Comparison of ENCODE assay signal across 8 cellular contexts in genomic region chr15:73346735-73347312, GRCh38. TPM values are rescaled to one million over a fixed set of nuclear protein-coding genes. Genes with fewer than 3 reads are reported as not detected.
DNase-seq lines count a peak whose midpoint lies in the region; ATAC-seq and TF ChIP-seq lines count a peak whose summit lies in the region.

No MANE protein-coding gene starts in this region.

- DNase-seq in GM03348 (ENCODE audit: low spot score) (peak; percentile 40), Panc1 (ENCODE audit: low read depth, low spot score) (no peak), immature natural killer cell (peak; percentile 11 to 38 (median 14)), hepatic stellate cell (ENCODE audit: low spot score) (no peak), NK-92 (lab: John Stamatoyannopoulos, UW; ENCODE audit: unreplicated experiment) (no peak)
- DNase-seq in stimulated activated CD8-positive, alpha-beta memory T cell treated with anti-CD3 and anti-CD28 coated beads, Interleukin-12 subunit alpha, Interleukin-12 subunit beta, amount 100 ng/mL, for 1 hour (ENCODE audit: low read depth): peak; percentile 27

- H3K27ac Mint-ChIP-seq in activated T-helper 17 cell treated with anti-CD3 and anti-CD28 coated beads, Interleukin-2, amount 50 U/mL, for 72 hours: no peak overlapping the region
- H3K27ac Mint-ChIP-seq in immature natural killer cell: no peak overlapping the region

- no peak overlapping the region for H3K27ac ChIP-seq in Panc1 (ENCODE audit: low read length)

- H3K4me3 ChIP-seq in Panc1 (ENCODE audit: low read depth in 2 of 2, low read length in 2 of 2): no peak overlapping the region

- 0 out of 2 replicates have a peak, but pooled peaks have one; percentile 54 for ATAC-seq in Panc1
- peak; percentile 60 for ATAC-seq in activated T-helper 17 cell treated with anti-CD3 and anti-CD28 coated beads, Interleukin-2, amount 50 U/mL, for 72 hours (replicated peaks)
- no peak for ATAC-seq in HG03139 (IDR thresholded peaks at IDR 0.05; ENCODE audit: unreplicated experiment)

- H3K9me3 ChIP-seq in Panc1 (ENCODE audit: control insufficient read depth, insufficient read depth, low read depth, low read length): no peaks in the 10 kb centered on the region

- in situ Hi-C loops in Panc1 (cut with HindIII; ENCODE audit: low pct_unique_long_range_greater_than_20kb, low sequenced_read_pairs): no loop called here

- H3K4me1 ChIP-seq in Panc1 (ENCODE audit: control insufficient read depth, insufficient read depth, low read length): no peaks in the 10 kb centered on the region

- peaks cover 21% of the 10 kb centered on the region for H3K27me3 Mint-ChIP-seq in activated T-helper 17 cell treated with anti-CD3 and anti-CD28 coated beads, Interleukin-2, amount 50 U/mL, for 72 hours
- H3K27me3 Mint-ChIP-seq in immature natural killer cell (ENCODE audit: low read depth in 3 of 3): peaks cover 0 to 3% (median 0%) of the 10 kb centered on the region in 3 donors

- CTCF ChIA-PET in Panc1 (lab: Charles Lee): no interaction called here

- peaks cover 5% of the 10 kb centered on the region; the same call in 1 of the 2 replicates for H3K27me3 ChIP-seq in Panc1 (ENCODE audit: control insufficient read depth, insufficient read depth, low read length)

- peaks cover 13% of the 10 kb centered on the region for H3K9me3 Mint-ChIP-seq in activated T-helper 17 cell treated with anti-CD3 and anti-CD28 coated beads, Interleukin-2, amount 50 U/mL, for 72 hours
- H3K9me3 Mint-ChIP-seq in immature natural killer cell: no peaks in the 10 kb centered on the region

- no peaks in the 10 kb centered on the region for H3K4me1 Mint-ChIP-seq in activated T-helper 17 cell treated with anti-CD3 and anti-CD28 coated beads, Interleukin-2, amount 50 U/mL, for 72 hours
- H3K4me1 Mint-ChIP-seq in immature natural killer cell: no peaks in the 10 kb centered on the region

- H3K36me3 Mint-ChIP-seq in activated T-helper 17 cell treated with anti-CD3 and anti-CD28 coated beads, Interleukin-2, amount 50 U/mL, for 72 hours (ENCODE audit: low read depth): no peaks in the 10 kb centered on the region
- no peaks in the 10 kb centered on the region for H3K36me3 Mint-ChIP-seq in immature natural killer cell

- TF ChIP-seq CTCF in Panc1 (IDR thresholded peaks at IDR 0.05): no peak

- H3K36me3 ChIP-seq in Panc1 (ENCODE audit: control insufficient read depth, insufficient read depth, low read length): no peaks in the 10 kb centered on the region

- no TSS peak for BruUV-seq in Panc1 (replicated peaks; lab: Mats Ljungman, UMichigan)

- H3K4me3 Mint-ChIP-seq in activated T-helper 17 cell treated with anti-CD3 and anti-CD28 coated beads, Interleukin-2, amount 50 U/mL, for 72 hours: no peak overlapping the region
- no peak overlapping the region for H3K4me3 Mint-ChIP-seq in immature natural killer cell

- intact Hi-C loops in Panc1 (cut with micrococcal nuclease; ENCODE audit: unreplicated experiment): no loop called here

- POLR2A ChIA-PET in Panc1 (lab: Charles Lee): no interaction called here

RNA-seq across cellular contexts. Expression of gene HCN4, which starts 21.9 kb away (rescaled TPM):
- total RNA-seq in Panc1 (2021; ENCODE audit: unreplicated experiment): 0.15 TPM
- polyA plus RNA-seq in Panc1 (2012; ENCODE audit: insufficient read length): 0.04 TPM
- not detected for total RNA-seq in activated T-helper 17 cell treated with anti-CD3 and anti-CD28 coated beads, Interleukin-2, amount 50 U/mL, for 72 hours
- not detected for polyA plus RNA-seq in immature natural killer cell

Comparison
In these comparisons a context has a peak if more than half of its experiments do, and no peak if none do; other contexts are left out.
1. DNase-seq: peak in GM03348 (single experiment), immature natural killer cell (3 of 3) and stimulated activated CD8-positive, alpha-beta memory T cell treated with anti-CD3 and anti-CD28 coated beads, Interleukin-12 subunit alpha, Interleukin-12 subunit beta, amount 100 ng/mL, for 1 hour (single experiment); none in Panc1 (single experiment), hepatic stellate cell (single experiment) and NK-92 (single experiment).